In genomic region chr7:74441801-74442200, GRCh38 we compare ENCODE assay signal across 21 cellular contexts. TPM values are rescaled to one million over a fixed set of nuclear protein-coding genes. Genes with fewer than 3 reads are reported as not detected.
DNase-seq lines count a peak whose midpoint lies in the region; ATAC-seq, FAIRE-seq and TF ChIP-seq lines count a peak whose summit lies in the region.
"Had no signal": no experiment of that assay in that cellular context is flagged by ENCODE, and none has a peak within 500 bp of the region (broad histone marks: within the 10 kb centered on the region; RNA-seq: fewer than 3 reads in every experiment).

No MANE protein-coding gene starts in this region.

- no peaks in the 10 kb centered on the region for H4K20me1 ChIP-seq in HepG2 (ENCODE audit: insufficient read depth, low read length)

- TF ChIP-seq POLR2A in HepG2 (IDR thresholded peaks at IDR 0.05; ENCODE audit: insufficient read depth in 1 of 2, low read depth in 2 of 2, low read length in 2 of 2) = no peak
- no peak for TF ChIP-seq POLR2A in right lobe of liver (IDR thresholded peaks at IDR 0.05)

- peaks cover 0 to 9% (median 6%) of the 10 kb centered on the region in 5 experiments for H3K9me3 Mint-ChIP-seq in brain
- no peaks in the 10 kb centered on the region for H3K9me3 Mint-ChIP-seq in nephron

- CTCF ChIA-PET in HepG2 (lab: Yijun Ruan, JAX; ENCODE audit: low intra/inter-chr PET ratio, low total read pairs) = no interaction called here

- no peak for FAIRE-seq in HepG2 (lab: Jason Lieb, UNC)
- no peak for FAIRE-seq in HTR-8/SVneo (lab: Jason Lieb, UNC)

- TF ChIP-seq CTCF in HepG2 (CRISPR knock-in tag; IDR thresholded peaks at IDR 0.05) = no peak
- no peak for TF ChIP-seq CTCF in right lobe of liver (IDR thresholded peaks at IDR 0.05)
- TF ChIP-seq CTCF in brain (conservative IDR thresholded peaks at IDR 0.05) = no peak
- TF ChIP-seq CTCF in nephron (IDR thresholded peaks at IDR 0.05; ENCODE audit: unreplicated experiment in 3 of 3) = no peak

- H3K27me3 Mint-ChIP-seq in brain (no peaks in the 10 kb centered on the region), nephron (ENCODE audit: low read depth) (no peaks in the 10 kb centered on the region)

- H3K4me3 ChIP-seq in HepG2 (replicated peaks in 1 of 3; ENCODE audit: insufficient read depth in 1 of 3, low read depth in 2 of 3, low read length in 3 of 3) (no peak overlapping the region), right lobe of liver (no peak overlapping the region)
- H3K4me3 ChIP-seq: MG63, PC-9 had no signal

- no peak for TF ChIP-seq EP300 in HepG2 (IDR thresholded peaks at IDR 0.05; ENCODE audit: low read depth in 2 of 2, low read length in 2 of 2)
- TF ChIP-seq EP300 in HepG2 (CRISPR knock-in tag; IDR thresholded peaks at IDR 0.05; ENCODE audit: borderline replicate concordance) = no peak

- H3K27ac ChIP-seq in HepG2 (ENCODE audit: extremely low read length, insufficient read depth, low read length) (no peak overlapping the region), right lobe of liver (no peak overlapping the region)
- H3K27ac ChIP-seq: KMS-11, PC-9 had no signal

- DNase-seq in HepG2 (ENCODE audit: low spot score) (no peak), right lobe of liver (no peak), dedifferentiated amniotic fluid mesenchymal stem cell (ENCODE audit: extremely low spot score) (no peak), HTR-8/SVneo (ENCODE audit: insufficient read length, low spot score) (no peak), middle frontal gyrus (ENCODE audit: extremely low spot score, low spot score) (no peak), anterior cingulate cortex (lab: John Stamatoyannopoulos, UW) (no peak)
- DNase-seq: 8988T, C1 segment of cervical spinal cord, DMS 273 treated with DMSO at 0.1 percent for 48 hours, H9, MG63, NCI-H1092 treated with DMSO at 0.1 percent for 48 hours, NCI-H1694, NCI-H2107, NCI-H345, PC-9, SHP77, SW 1271 had no signal

- H3K4me1 Mint-ChIP-seq in brain (peaks cover 28% of the 10 kb centered on the region), nephron (peaks cover 12% of the 10 kb centered on the region)

- ATAC-seq in HepG2 (peak; percentile 39), right lobe of liver (no peak)

- POLR2A ChIA-PET in HepG2 (lab: Yijun Ruan, JAX) = no interaction called here

- H3K27me3 ChIP-seq in HepG2 (ENCODE audit: control insufficient read depth in 1 of 2, insufficient read depth in 2 of 2, low read length in 2 of 2) (no peaks in the 10 kb centered on the region; a peak in 3 of 5 replicates), right lobe of liver (no peaks in the 10 kb centered on the region)
- H3K27me3 ChIP-seq: MG63 had no signal

- H3K4me3 Mint-ChIP-seq in brain (peak overlapping the region in 2 of 5 experiments; percentile 15 to 18), nephron (no peak overlapping the region)
- H3K4me3 Mint-ChIP-seq: H9 had no signal

- H3K9me3 ChIP-seq in HepG2 (ENCODE audit: low read length) (no peaks in the 10 kb centered on the region), right lobe of liver (no peaks in the 10 kb centered on the region)

- peak overlapping the region in 3 of 5 experiments; percentile 61 to 90 (median 78) for H3K27ac Mint-ChIP-seq in brain
- H3K27ac Mint-ChIP-seq in nephron = peak overlapping the region in 2 of 3 experiments; percentile 27 to 94

- no peaks in the 10 kb centered on the region for H3K36me3 Mint-ChIP-seq in brain
- H3K36me3 Mint-ChIP-seq in nephron (ENCODE audit: low read depth) = no peaks in the 10 kb centered on the region

- peak overlapping the region; percentile 54 for H3K4me2 ChIP-seq in HepG2 (ENCODE audit: low read depth, low read length)
- H3K4me2 ChIP-seq: KMS-11, PC-9 had no signal

- in situ Hi-C loops in HepG2 (cut with HindIII; ENCODE audit: extremely low pct_ligation_motif_present, low pct_unique_long_range_greater_than_20kb) = no loop called here

- WGBS in HepG2 (ENCODE audit: low lambda C conversion rate) = no CpG with 5 or more reads among the region's 10 CpGs
- WGBS in right lobe of liver (ENCODE audit: insufficient coverage, low coverage, low lambda C conversion rate, missing lambda C conversion rate) = 62% methylated on average over 9 of the region's 10 CpGs

- no TSS peak for BruUV-seq in HepG2 (replicated peaks; lab: Mats Ljungman, UMichigan)

- no peak overlapping the region for H3K9ac ChIP-seq in HepG2 (ENCODE audit: insufficient read depth, low read depth, low read length)
- H3K9ac ChIP-seq: KMS-11 had no signal

- no peak for TF ChIP-seq RAD21 in HepG2 (CRISPR knock-in tag; IDR thresholded peaks at IDR 0.05)

- H3K36me3 ChIP-seq in HepG2 (replicated peaks in 1 of 2; ENCODE audit: control insufficient read depth in 1 of 2, insufficient read depth in 2 of 2, low read length in 2 of 2) (no peaks in the 10 kb centered on the region), right lobe of liver (no peaks in the 10 kb centered on the region)
- H3K36me3 ChIP-seq: MG63 had no signal

- H3K79me2 ChIP-seq in HepG2 (ENCODE audit: insufficient read depth, low read length) = no peaks in the 10 kb centered on the region

- intact Hi-C loops in HepG2 (cut with micrococcal nuclease; ENCODE audit: unreplicated experiment) = no loop called here
- intact Hi-C loops in right lobe of liver (cut with DNase I) = loop anchor here (10.0 kb wide), 2 partner anchors 103 to 123 kb away; no protein-coding TSS in a partner anchor

- H3K4me1 ChIP-seq in HepG2 (ENCODE audit: insufficient read depth, low read length) (peaks cover 39% of the 10 kb centered on the region), right lobe of liver (no peaks in the 10 kb centered on the region)

- H2AFZ ChIP-seq in HepG2 (ENCODE audit: low read length) = no peak overlapping the region
- H2AFZ ChIP-seq: PC-9 had no signal

TF ChIP-seq in HepG2, 621 proteins besides CTCF, POLR2A, EP300 and RAD21:
- no peak for TF ChIP-seq NR0B2 (CRISPR knock-in tag; IDR thresholded peaks at IDR 0.05)
- TF ChIP-seq ZNF777 (CRISPR knock-in tag; IDR thresholded peaks at IDR 0.05) = 0 out of 2 replicates have a peak, but pooled peaks have one; percentile 20
- TF ChIP-seq FUBP1 (CRISPR knock-in tag; IDR thresholded peaks at IDR 0.05; ENCODE audit: borderline replicate concordance) = no peak

RNA-seq across cellular contexts. Expression of gene GTF2IRD1, which starts 11.9 kb away (rescaled TPM):
- total RNA-seq in HepG2 (2016; rRNA removed; fragmentation: Illumina TruSeq; extraction: Trizol) (16.5 and 17.8 TPM in 2 replicates), right lobe of liver (1 to 10 TPM; 1.9 to 9.8 (median 6.5) TPM)
- total RNA-seq in HepG2 (2016; cell fraction: cytosol; rRNA removed; fragmentation: Illumina TruSeq; extraction: Trizol; ENCODE audit: low read depth) = 8.1 and 9.5 TPM in 2 replicates
- total RNA-seq in HepG2 (2016; cell fraction: insoluble cytoplasmic fraction; rRNA removed; fragmentation: Illumina TruSeq; extraction: Trizol) = 13.6 and 19.1 TPM in 2 replicates
- total RNA-seq in HepG2 (2016; cell fraction: membrane; rRNA removed; fragmentation: Illumina TruSeq; extraction: Trizol) = 17.2 and 18.9 TPM in 2 replicates
- total RNA-seq in HepG2 (2016; cell fraction: nucleus; rRNA removed; fragmentation: Illumina TruSeq; extraction: Trizol) = 15.6 and 22.1 TPM in 2 replicates
- polyA plus RNA-seq in HepG2 (2011; rRNA removed) (26.7 and 28.2 TPM in 2 replicates), brain (ENCODE audit: insufficient read depth, low read depth, low replicate concordance) (33.6 TPM)
- 12.3 and 16.0 TPM in 2 replicates for polyA plus RNA-seq in HepG2 (2011; cell fraction: cytosol; rRNA removed)
- polyA plus RNA-seq in HepG2 (2011; cell fraction: nucleus; rRNA removed) = 38.7 and 43.3 TPM in 2 replicates
- 36.1 and 37.4 TPM in 2 replicates for polyA plus RNA-seq in HepG2 (2012)
- polyA plus RNA-seq in HepG2 (2016; cell fraction: cytosol; fragmentation: Illumina TruSeq; extraction: Trizol; ENCODE audit: low read depth) = 10.4 and 12.9 TPM in 2 replicates
- 27.6 and 31.7 TPM in 2 replicates for polyA plus RNA-seq in HepG2 (2016; cell fraction: insoluble cytoplasmic fraction; fragmentation: Illumina TruSeq; extraction: Trizol; ENCODE audit: low read depth)
- 23.3 and 26.7 TPM in 2 replicates for polyA plus RNA-seq in HepG2 (2016; cell fraction: membrane; fragmentation: Illumina TruSeq; extraction: Trizol; ENCODE audit: low read depth)
- 51.1 and 66.8 TPM in 2 replicates for polyA plus RNA-seq in HepG2 (2016; cell fraction: nucleus; fragmentation: Illumina TruSeq; extraction: Trizol; ENCODE audit: insufficient read depth, low read depth)
- polyA minus RNA-seq in HepG2 (2011; rRNA and poly(A)+ RNA removed; ENCODE audit: low replicate concordance) = 23.4 and 53.2 TPM in 2 replicates
- 14.9 and 17.7 TPM in 2 replicates for polyA minus RNA-seq in HepG2 (2011; cell fraction: cytosol; rRNA and poly(A)+ RNA removed)
- polyA minus RNA-seq in HepG2 (2011; cell fraction: nucleus; rRNA and poly(A)+ RNA removed) = 15.5 and 16.5 TPM in 2 replicates
